Comparison of ENCODE assay signal across 9 cellular contexts in genomic region chr11:130118636-130119387, GRCh38. TPM values are rescaled to one million over a fixed set of nuclear protein-coding genes. Genes with fewer than 3 reads are reported as not detected.
DNase-seq lines count a peak whose midpoint lies in the region; ATAC-seq lines count a peak whose summit lies in the region.
"Had no signal": no experiment of that assay in that cellular context is flagged by ENCODE, and none has a peak within 500 bp of the region (broad histone marks: within the 10 kb centered on the region; RNA-seq: fewer than 3 reads in every experiment).

No MANE protein-coding gene starts in this region.

- peak overlapping the region; percentile 34 for H3K4me3 Mint-ChIP-seq in activated naive CD4-positive, alpha-beta T cell treated with anti-CD3 and anti-CD28 coated beads, Interleukin-2, amount 50 U/mL, for 24 hours
- no peak overlapping the region for H3K4me3 Mint-ChIP-seq in stimulated activated memory B cell treated with anti-CD40 and anti-IgM and Interleukin-4, amounts not matched to agents 10 μg/mL and 1 μg/mL and 100 μg/mL, for 72 hours
- H3K4me3 Mint-ChIP-seq: brain had no signal

- H3K36me3 Mint-ChIP-seq in activated naive CD4-positive, alpha-beta T cell treated with anti-CD3 and anti-CD28 coated beads, Interleukin-2, amount 50 U/mL, for 24 hours = peaks cover 19% of the 10 kb centered on the region
- H3K36me3 Mint-ChIP-seq in stimulated activated memory B cell treated with anti-CD40 and anti-IgM and Interleukin-4, amounts not matched to agents 10 μg/mL and 1 μg/mL and 100 μg/mL, for 72 hours = peaks cover 15% of the 10 kb centered on the region

- H3K27ac Mint-ChIP-seq in activated naive CD4-positive, alpha-beta T cell treated with anti-CD3 and anti-CD28 coated beads, Interleukin-2, amount 50 U/mL, for 24 hours = no peak overlapping the region
- H3K27ac Mint-ChIP-seq in stimulated activated memory B cell treated with anti-CD40 and anti-IgM and Interleukin-4, amounts not matched to agents 10 μg/mL and 1 μg/mL and 100 μg/mL, for 72 hours = no peak overlapping the region

- no peaks in the 10 kb centered on the region for H3K9me3 Mint-ChIP-seq in activated naive CD4-positive, alpha-beta T cell treated with anti-CD3 and anti-CD28 coated beads, Interleukin-2, amount 50 U/mL, for 24 hours
- no peaks in the 10 kb centered on the region for H3K9me3 Mint-ChIP-seq in stimulated activated memory B cell treated with anti-CD40 and anti-IgM and Interleukin-4, amounts not matched to agents 10 μg/mL and 1 μg/mL and 100 μg/mL, for 72 hours
- H3K9me3 Mint-ChIP-seq: brain had no signal

- no peaks in the 10 kb centered on the region for H3K27me3 Mint-ChIP-seq in activated naive CD4-positive, alpha-beta T cell treated with anti-CD3 and anti-CD28 coated beads, Interleukin-2, amount 50 U/mL, for 24 hours
- H3K27me3 Mint-ChIP-seq in stimulated activated memory B cell treated with anti-CD40 and anti-IgM and Interleukin-4, amounts not matched to agents 10 μg/mL and 1 μg/mL and 100 μg/mL, for 72 hours = no peaks in the 10 kb centered on the region
- H3K27me3 Mint-ChIP-seq: brain had no signal

- peaks cover 44% of the 10 kb centered on the region for H3K4me1 Mint-ChIP-seq in activated naive CD4-positive, alpha-beta T cell treated with anti-CD3 and anti-CD28 coated beads, Interleukin-2, amount 50 U/mL, for 24 hours
- peaks cover 49% of the 10 kb centered on the region for H3K4me1 Mint-ChIP-seq in stimulated activated memory B cell treated with anti-CD40 and anti-IgM and Interleukin-4, amounts not matched to agents 10 μg/mL and 1 μg/mL and 100 μg/mL, for 72 hours

- no peak for DNase-seq in activated naive CD4-positive, alpha-beta T cell treated with anti-CD3 and anti-CD28 coated beads, Interleukin-2, amount 50 U/mL, for 16 hours
- DNase-seq in UCSD-AML1 (lab: John Stamatoyannopoulos, UW; ENCODE audit: unreplicated experiment) = peak; percentile 25
- DNase-seq in NCI-H446 (lab: John Stamatoyannopoulos, UW) = no peak
- no peak for DNase-seq in left lobe of liver (ENCODE audit: low spot score)
- DNase-seq in cerebellar nuclear complex (lab: John Stamatoyannopoulos, UW) = no peak

- ATAC-seq in HG02973 (IDR thresholded peaks at IDR 0.05; ENCODE audit: unreplicated experiment) = peak; percentile 38
- ATAC-seq in stimulated activated memory B cell treated with anti-CD40 and anti-IgM and Interleukin-4, amounts not matched to agents 10 μg/mL and 1 μg/mL and 100 μg/mL, for 72 hours = peak; percentile 86
- no peak for ATAC-seq in left lobe of liver

RNA-seq across cellular contexts. Expression of gene ST14, which starts 40.8 kb away (rescaled TPM):
- 3.7 TPM for total RNA-seq in left lobe of liver

RNA-seq across cellular contexts. Expression of gene APLP2, which starts 49.1 kb away (rescaled TPM):
- 214 TPM for total RNA-seq in left lobe of liver
